ENCODE assay signal across 15 cellular contexts in the genomic region with DNA sequence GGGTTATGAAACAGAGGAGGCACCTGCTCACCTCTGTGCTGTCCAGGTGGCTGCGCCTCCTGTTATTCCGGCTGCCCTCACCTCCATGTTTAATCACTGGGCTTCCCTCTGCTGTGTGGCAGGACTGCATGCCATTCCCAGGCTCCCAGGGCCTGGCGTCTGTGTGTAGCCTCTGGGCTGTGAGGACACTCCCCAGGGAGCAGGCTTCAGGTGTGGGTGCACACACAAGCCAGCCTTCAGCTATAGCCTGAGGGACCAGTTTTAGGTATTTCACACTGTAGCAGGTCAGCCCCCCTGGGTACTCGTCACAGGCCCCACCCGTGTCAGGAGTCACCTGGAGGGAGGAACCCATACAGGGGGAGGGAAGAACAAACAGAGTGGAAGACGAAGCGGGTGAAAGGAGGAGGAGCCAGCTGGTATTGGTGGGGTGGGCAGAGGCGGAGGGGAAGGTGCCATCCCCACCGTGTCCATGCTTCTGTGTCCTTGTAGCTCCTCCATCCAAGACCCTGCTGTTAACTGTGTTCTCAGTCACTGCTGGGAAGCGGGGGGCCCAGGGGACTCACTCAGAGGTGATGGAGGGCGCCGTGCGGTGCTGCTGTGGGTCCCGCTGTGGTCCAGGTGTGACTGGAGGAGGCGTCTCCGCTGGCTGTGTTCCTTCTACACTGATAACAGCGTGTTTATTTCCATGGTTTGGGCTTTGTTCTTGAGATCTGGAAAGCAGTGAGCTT.
DNase-seq lines count a peak whose midpoint lies in the region; ATAC-seq and TF ChIP-seq lines count a peak whose summit lies in the region.
"Had no signal": no experiment of that assay in that cellular context is flagged by ENCODE, and none has a peak within 500 bp of the region (broad histone marks: within the 10 kb centered on the region; RNA-seq: fewer than 3 reads in every experiment).

No MANE protein-coding gene starts in this region.

- H4K8ac ChIP-seq in neuronal stem cell (ENCODE audit: low read depth, low read length): peak overlapping the region; percentile 19

- H3K4me3 Mint-ChIP-seq in activated T-helper 17 cell treated with anti-CD3 and anti-CD28 coated beads, Interleukin-2, amount 50 U/mL, for 72 hours: no peak overlapping the region
- no peak overlapping the region for H3K4me3 Mint-ChIP-seq in activated CD4-positive, alpha-beta T cell treated with anti-CD3 and anti-CD28 coated beads, Interleukin-2, amount 10 ng/mL, durations not matched to agents 7 days and 5 days
- H3K4me3 Mint-ChIP-seq: CD14-positive monocyte had no signal

- ATAC-seq in activated T-helper 17 cell treated with anti-CD3 and anti-CD28 coated beads, Interleukin-2, amount 50 U/mL, for 72 hours (replicated peaks): no peak
- ATAC-seq in GM18502 (IDR thresholded peaks at IDR 0.05; ENCODE audit: poor library complexity, unreplicated experiment) (no peak), PC-3 (no peak)

- H2BK120ac ChIP-seq in neuronal stem cell (ENCODE audit: low read depth, low read length): no peak overlapping the region

- no peak overlapping the region for H2BK15ac ChIP-seq in neuronal stem cell (ENCODE audit: low read length)

- no peak overlapping the region for H3K9ac ChIP-seq in neuronal stem cell (ENCODE audit: low read depth, low read length, poor library complexity)
- H3K9ac ChIP-seq in PC-3 (ENCODE audit: low read length): no peak overlapping the region

- no peak overlapping the region for H3K14ac ChIP-seq in neuronal stem cell (ENCODE audit: low read length)

- H3K27ac Mint-ChIP-seq in activated T-helper 17 cell treated with anti-CD3 and anti-CD28 coated beads, Interleukin-2, amount 50 U/mL, for 72 hours: peak overlapping the region; percentile 61
- no peak overlapping the region for H3K27ac Mint-ChIP-seq in activated CD4-positive, alpha-beta T cell treated with anti-CD3 and anti-CD28 coated beads, Interleukin-2, amount 10 ng/mL, durations not matched to agents 7 days and 5 days

- no TSS peak for BruUV-seq in PC-3 (replicated peaks; lab: Mats Ljungman, UMichigan)

- intact Hi-C loops in PC-3 (cut with micrococcal nuclease): loop anchor here (2.0 kb wide), 1 partner anchor 199 kb away; no protein-coding TSS in a partner anchor

- no peak overlapping the region for H3K4me3 ChIP-seq in HEK293 (ENCODE audit: low read depth, low read length)
- H3K4me3 ChIP-seq in neuronal stem cell (ENCODE audit: low read length in 2 of 2): no peak overlapping the region
- no peak overlapping the region for H3K4me3 ChIP-seq in PC-3 (ENCODE audit: low read length)

- H3K36me3 ChIP-seq in HEK293 (ENCODE audit: control insufficient read depth in 2 of 2, insufficient read depth in 1 of 2, low read length in 2 of 2) (peaks cover 0 to 33% of the 10 kb centered on the region in 2 experiments; a peak in 1 of 3 replicates), neuronal stem cell (replicated peaks in 1 of 2; ENCODE audit: control insufficient read depth in 2 of 2, insufficient read depth in 2 of 2, low read length in 2 of 2) (peaks cover 13 to 49% of the 10 kb centered on the region in 2 donors), PC-3 (ENCODE audit: low read depth, low read length) (peaks cover 50% of the 10 kb centered on the region)

- H2AK5ac ChIP-seq in neuronal stem cell (ENCODE audit: low read depth, low read length): no peak overlapping the region

- no peaks in the 10 kb centered on the region for H3K27me3 Mint-ChIP-seq in activated T-helper 17 cell treated with anti-CD3 and anti-CD28 coated beads, Interleukin-2, amount 50 U/mL, for 72 hours
- no peaks in the 10 kb centered on the region for H3K27me3 Mint-ChIP-seq in activated CD4-positive, alpha-beta T cell treated with anti-CD3 and anti-CD28 coated beads, Interleukin-2, amount 10 ng/mL, durations not matched to agents 7 days and 5 days

- H3K27me3 ChIP-seq in neuronal stem cell (ENCODE audit: control insufficient read depth in 3 of 3, insufficient read depth in 3 of 3, low read depth in 1 of 3, low read length in 3 of 3): no peaks in the 10 kb centered on the region
- H3K27me3 ChIP-seq in PC-3 (ENCODE audit: low read length): no peaks in the 10 kb centered on the region

- H3K4me2 ChIP-seq in neuronal stem cell (ENCODE audit: insufficient read depth, low read length, poor library complexity, severe bottlenecking): no peak overlapping the region
- no peak overlapping the region for H3K4me2 ChIP-seq in PC-3 (ENCODE audit: low read length)

- H4K91ac ChIP-seq in neuronal stem cell (ENCODE audit: low read depth, low read length, poor library complexity): no peak overlapping the region

- H3K9me3 Mint-ChIP-seq in activated T-helper 17 cell treated with anti-CD3 and anti-CD28 coated beads, Interleukin-2, amount 50 U/mL, for 72 hours: no peaks in the 10 kb centered on the region
- H3K9me3 Mint-ChIP-seq in activated CD4-positive, alpha-beta T cell treated with anti-CD3 and anti-CD28 coated beads, Interleukin-2, amount 10 ng/mL, durations not matched to agents 7 days and 5 days: no peaks in the 10 kb centered on the region
- H3K9me3 Mint-ChIP-seq: CD14-positive monocyte had no signal

- H3K4me1 ChIP-seq in HEK293 (ENCODE audit: control insufficient read depth, insufficient read depth, low read length) (peaks cover 12% of the 10 kb centered on the region), neuronal stem cell (ENCODE audit: control insufficient read depth in 2 of 2, insufficient read depth in 1 of 2, low read depth in 1 of 2, low read length in 2 of 2) (peaks cover 0 to 3% of the 10 kb centered on the region in 2 donors), PC-3 (ENCODE audit: insufficient read depth, low read length) (peaks cover 4% of the 10 kb centered on the region; the same call in 1 of the 2 replicates)

- no peaks in the 10 kb centered on the region for H3K9me3 ChIP-seq in HEK293 (ENCODE audit: control insufficient read depth, insufficient read depth, low read depth, low read length)
- H3K9me3 ChIP-seq in neuronal stem cell (replicated peaks in 1 of 2; ENCODE audit: control insufficient read depth in 2 of 2, insufficient read depth in 1 of 2, low read depth in 1 of 2, low read length in 2 of 2): peaks cover 0 to 1% of the 10 kb centered on the region in 2 donors
- no peaks in the 10 kb centered on the region for H3K9me3 ChIP-seq in PC-3 (ENCODE audit: low read length)

- POLR2A ChIA-PET in HEK293 (lab: Yijun Ruan, JAX): no interaction called here
- POLR2A ChIA-PET in activated CD4-positive, alpha-beta T cell treated with anti-CD3 and anti-CD28 coated beads, Interleukin-2, amount 10 ng/mL, durations not matched to agents 7 days and 5 days (lab: Charles Lee): no interaction called here
- POLR2A ChIA-PET in PC-3 (lab: Charles Lee; ENCODE audit: unreplicated experiment): no interaction called here

- CTCF ChIA-PET in HEK293 (lab: Yijun Ruan, JAX) (interaction anchor here (0.5 to 1.6 kb wide), 8 partner anchors 9 to 714 kb away, joined by 3 to 5 read pairs (median 3); no protein-coding TSS in a partner anchor), PC-3 (lab: Charles Lee) (no interaction called here)
- CTCF ChIA-PET in activated CD4-positive, alpha-beta T cell treated with anti-CD3 and anti-CD28 coated beads, Interleukin-2, amount 10 ng/mL, durations not matched to agents 7 days and 5 days (lab: Charles Lee): interaction anchor here (0.7 to 1.2 kb wide), 2 partner anchors 374 to 1904 kb away, joined by 3 read pairs; no protein-coding TSS in a partner anchor

- H3K18ac ChIP-seq in neuronal stem cell (ENCODE audit: low read length): no peak overlapping the region

- H3K23ac ChIP-seq in neuronal stem cell (ENCODE audit: low read depth, low read length, poor library complexity): no peak overlapping the region

- peaks cover 56% of the 10 kb centered on the region for H3K36me3 Mint-ChIP-seq in activated T-helper 17 cell treated with anti-CD3 and anti-CD28 coated beads, Interleukin-2, amount 50 U/mL, for 72 hours (ENCODE audit: low read depth)
- H3K36me3 Mint-ChIP-seq in activated CD4-positive, alpha-beta T cell treated with anti-CD3 and anti-CD28 coated beads, Interleukin-2, amount 10 ng/mL, durations not matched to agents 7 days and 5 days (ENCODE audit: low read depth): peaks cover 21% of the 10 kb centered on the region

- no peaks in the 10 kb centered on the region for H3F3A ChIP-seq in PC-3 (ENCODE audit: low read length, unreplicated experiment)

- H3K9me2 ChIP-seq in PC-3 (replicated peaks; ENCODE audit: low read length): no peaks in the 10 kb centered on the region

- DNase-seq in COR-L47 (lab: John Stamatoyannopoulos, UW) (peak; percentile 85), neuronal stem cell (ENCODE audit: low spot score) (no peak), PC-3 (no peak)
- no peak for DNase-seq in activated CD4-positive, alpha-beta T cell treated with anti-CD3 and anti-CD28 coated beads, Interleukin-2, amount 10 ng/mL, durations not matched to agents 7 days and 5 days
- DNase-seq: GDM1; kidney glomerular epithelial cell; NCI-H226; stimulated activated CD4-positive, alpha-beta T cell treated with anti-CD3 and anti-CD28 coated beads, Interleukin-4, amount 100 ng/mL, for 24 hours; stimulated activated naive CD4-positive, alpha-beta T cell treated with Interleukin-2 at 50 U/mL for 16 hours; T-helper 9 cell had no signal

- H3K4ac ChIP-seq in neuronal stem cell (ENCODE audit: low read length): no peak overlapping the region

- H2BK5ac ChIP-seq in neuronal stem cell (ENCODE audit: low read length): peak overlapping the region; percentile 21

- H2AFZ ChIP-seq in neuronal stem cell (ENCODE audit: low read length): no peak overlapping the region
- no peak overlapping the region for H2AFZ ChIP-seq in PC-3 (ENCODE audit: low read length)

- H3K79me2 ChIP-seq in PC-3 (ENCODE audit: low read length): no peaks in the 10 kb centered on the region

- no peak overlapping the region for H2BK12ac ChIP-seq in neuronal stem cell (ENCODE audit: low read length)

- peaks cover 5% of the 10 kb centered on the region for H3K4me1 Mint-ChIP-seq in activated T-helper 17 cell treated with anti-CD3 and anti-CD28 coated beads, Interleukin-2, amount 50 U/mL, for 72 hours
- H3K4me1 Mint-ChIP-seq in activated CD4-positive, alpha-beta T cell treated with anti-CD3 and anti-CD28 coated beads, Interleukin-2, amount 10 ng/mL, durations not matched to agents 7 days and 5 days: peaks cover 33% of the 10 kb centered on the region

- TF ChIP-seq CTCF in HEK293 (tag by site-specific recombination; IDR thresholded peaks at IDR 0.05) (no peak), PC-3 (conservative IDR thresholded peaks at IDR 0.05; ENCODE audit: low read depth, low read length) (no peak)

- H3K27ac ChIP-seq in HEK293 (ENCODE audit: extremely low read depth, low read depth, low read length): no peak overlapping the region
- H3K27ac ChIP-seq in neuronal stem cell (replicated peaks; ENCODE audit: low read length): no peak overlapping the region
- H3K27ac ChIP-seq in PC-3 (ENCODE audit: low read length): no peak overlapping the region
- H3K27ac ChIP-seq: epithelial cell of prostate had no signal

- H3K79me1 ChIP-seq in neuronal stem cell (ENCODE audit: low read depth, low read length): peaks cover 5% of the 10 kb centered on the region

- WGBS in neuronal stem cell (ENCODE audit: extremely low coverage in 2 of 2, insufficient read length in 2 of 2, insufficient replicate concordance in 1 of 2), 2 donors: no CpG with 5 or more reads among the region's 17 CpGs

- no peaks in the 10 kb centered on the region for H4K20me1 ChIP-seq in PC-3 (ENCODE audit: low read length)
